Comparison of ENCODE assay signal across 11 cellular contexts in the genomic region with DNA sequence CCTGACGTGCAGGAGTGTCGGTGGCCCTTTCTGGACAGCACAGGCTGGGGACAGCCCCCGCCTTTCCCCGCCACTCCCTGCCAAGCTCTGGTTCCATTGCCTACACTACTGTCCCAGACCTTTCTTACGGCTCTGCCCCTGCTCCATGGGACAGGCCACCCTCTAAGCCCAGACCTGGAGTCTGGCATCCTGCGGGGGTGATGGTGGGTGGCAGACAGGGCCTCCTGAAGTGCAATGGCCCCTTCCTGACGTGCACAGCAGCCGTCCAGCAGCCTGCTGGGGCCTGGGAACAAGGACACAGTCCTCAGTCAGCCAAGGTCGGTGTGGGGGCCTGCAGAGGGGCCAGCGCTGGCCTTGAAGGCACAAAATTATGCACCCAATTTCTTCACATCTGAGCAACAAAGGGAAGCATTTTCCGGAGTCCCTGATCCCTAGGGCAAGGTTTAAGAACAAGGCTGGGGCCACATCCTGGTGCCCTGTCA.
A peak's percentile ranks its signal among the peaks of the same experiment; 100 is the strongest.
DNase-seq lines count a peak whose midpoint lies in the region; TF ChIP-seq lines count a peak whose summit lies in the region.
"Had no signal": no experiment of that assay in that cellular context is flagged by ENCODE, and none has a peak within 500 bp of the region (broad histone marks: within the 10 kb centered on the region; RNA-seq: fewer than 3 reads in every experiment).

No MANE protein-coding gene starts in this region.

- CTCF ChIA-PET in activated naive CD4-positive, alpha-beta T cell treated with anti-CD3 and anti-CD28 coated beads for 36 hours (lab: Charles Lee) = no interaction called here

- peaks cover 0 to 5% of the 10 kb centered on the region in 2 donors for H3K4me1 ChIP-seq in breast epithelium
- peaks cover 13 to 17% of the 10 kb centered on the region in 2 donors for H3K4me1 ChIP-seq in mucosa of rectum (ENCODE audit: control insufficient read depth in 2 of 2, insufficient read depth in 2 of 2, low read length in 2 of 2)
- peaks cover 0 to 42% (median 36%) of the 10 kb centered on the region in 4 donors for H3K4me1 ChIP-seq in tibial artery

- H3K36me3 Mint-ChIP-seq in activated naive CD4-positive, alpha-beta T cell treated with anti-CD3 and anti-CD28 coated beads for 36 hours (ENCODE audit: low read depth) = peaks cover 1% of the 10 kb centered on the region
- no peaks in the 10 kb centered on the region for H3K36me3 Mint-ChIP-seq in progenitor cell of endocrine pancreas (ENCODE audit: insufficient read depth)
- H3K36me3 Mint-ChIP-seq: activated naive CD8-positive, alpha-beta T cell had no signal

- no peak for TF ChIP-seq POLR2A in breast epithelium (IDR thresholded peaks at IDR 0.05)

- TF ChIP-seq CTCF in breast epithelium (IDR thresholded peaks at IDR 0.05) (no peak), tibial artery (IDR thresholded peaks at IDR 0.05) (no peak), progenitor cell of endocrine pancreas (IDR thresholded peaks at IDR 0.05; ENCODE audit: unreplicated experiment) (no peak)

- no peak overlapping the region for H3K4me3 Mint-ChIP-seq in activated naive CD4-positive, alpha-beta T cell treated with anti-CD3 and anti-CD28 coated beads for 36 hours
- H3K4me3 Mint-ChIP-seq in progenitor cell of endocrine pancreas (ENCODE audit: low read depth) = no peak overlapping the region
- H3K4me3 Mint-ChIP-seq: activated naive CD8-positive, alpha-beta T cell; IgD-negative memory B cell had no signal

- no peak overlapping the region for H3K4me3 ChIP-seq in breast epithelium
- no peak overlapping the region for H3K4me3 ChIP-seq in mucosa of rectum (ENCODE audit: low read length in 2 of 2)
- no peak overlapping the region for H3K4me3 ChIP-seq in tibial artery

- H3K9me3 Mint-ChIP-seq in activated naive CD4-positive, alpha-beta T cell treated with anti-CD3 and anti-CD28 coated beads for 36 hours = no peaks in the 10 kb centered on the region
- H3K9me3 Mint-ChIP-seq in progenitor cell of endocrine pancreas (ENCODE audit: low read depth) = peaks cover 7% of the 10 kb centered on the region

- peak overlapping the region in 1 of 2 donors; percentile 70 for H3K9ac ChIP-seq in mucosa of rectum (ENCODE audit: low read depth in 1 of 2, low read length in 2 of 2)

- H3K27me3 ChIP-seq in breast epithelium (no peaks in the 10 kb centered on the region), mucosa of rectum (ENCODE audit: control insufficient read depth in 2 of 2, insufficient read depth in 2 of 2, low read length in 2 of 2) (no peaks in the 10 kb centered on the region), tibial artery (no peaks in the 10 kb centered on the region)

- intact Hi-C loops in activated naive CD4-positive, alpha-beta T cell treated with anti-CD3 and anti-CD28 coated beads for 36 hours (cut with micrococcal nuclease) = no loop called here
- intact Hi-C loops in breast epithelium (cut with DNase I; ENCODE audit: low total_unique reads) (loop anchor here (10.0 kb wide), 1 partner anchor 65 kb away; no protein-coding TSS in a partner anchor), tibial artery (cut with DNase I; ENCODE audit: low total_unique reads) (loop anchor here (5.0 to 10.0 kb wide), 3 partner anchors 72 to 465 kb away; partner anchors contain the start of gene CDKN1C)

- H3K9me3 ChIP-seq in breast epithelium (no peaks in the 10 kb centered on the region), mucosa of rectum (ENCODE audit: control insufficient read depth in 2 of 2, low read length in 2 of 2) (no peaks in the 10 kb centered on the region), tibial artery (no peaks in the 10 kb centered on the region)

- no peaks in the 10 kb centered on the region for H3K27me3 Mint-ChIP-seq in activated naive CD4-positive, alpha-beta T cell treated with anti-CD3 and anti-CD28 coated beads for 36 hours (ENCODE audit: low read depth)
- H3K27me3 Mint-ChIP-seq in progenitor cell of endocrine pancreas = no peaks in the 10 kb centered on the region
- H3K27me3 Mint-ChIP-seq: activated naive CD8-positive, alpha-beta T cell; IgD-negative memory B cell had no signal

- DNase-seq in activated naive CD4-positive, alpha-beta T cell treated with anti-CD3 and anti-CD28 coated beads for 36 hours = peak; percentile 1
- DNase-seq in activated naive CD4-positive, alpha-beta T cell treated with anti-CD3 and anti-CD28 coated beads, Interleukin-2, amount 50 U/mL, for 16 hours = no peak
- DNase-seq in breast epithelium (ENCODE audit: low spot score in 2 of 2) (no peak), tibial artery (no peak), progenitor cell of endocrine pancreas (ENCODE audit: low spot score, unreplicated experiment) (no peak), NCI-H2196 (lab: John Stamatoyannopoulos, UW; ENCODE audit: unreplicated experiment) (no peak), NCI-H2107 treated with DMSO at 0.1 percent for 48 hours (lab: John Stamatoyannopoulos, UW; ENCODE audit: unreplicated experiment) (no peak)
- DNase-seq: NCI-H2029 treated with DMSO at 0.1 percent for 48 hours had no signal

- peaks cover 2% of the 10 kb centered on the region for H3K4me1 Mint-ChIP-seq in activated naive CD4-positive, alpha-beta T cell treated with anti-CD3 and anti-CD28 coated beads for 36 hours (ENCODE audit: low read depth)
- peaks cover 21% of the 10 kb centered on the region for H3K4me1 Mint-ChIP-seq in progenitor cell of endocrine pancreas (ENCODE audit: low read depth)

- no peaks in the 10 kb centered on the region for H3K36me3 ChIP-seq in breast epithelium
- H3K36me3 ChIP-seq in mucosa of rectum (ENCODE audit: control insufficient read depth in 2 of 2, insufficient read depth in 2 of 2, low read length in 2 of 2) = no peaks in the 10 kb centered on the region
- H3K36me3 ChIP-seq in tibial artery = no peaks in the 10 kb centered on the region

- H3K27ac Mint-ChIP-seq in activated naive CD4-positive, alpha-beta T cell treated with anti-CD3 and anti-CD28 coated beads for 36 hours = no peak overlapping the region
- H3K27ac Mint-ChIP-seq in progenitor cell of endocrine pancreas = no peak overlapping the region
- H3K27ac Mint-ChIP-seq: activated naive CD8-positive, alpha-beta T cell had no signal

- H3K27ac ChIP-seq in breast epithelium (peak overlapping the region; percentile 76 to 77), mucosa of rectum (ENCODE audit: low read depth in 2 of 2, low read length in 2 of 2) (peak overlapping the region; percentile 90 to 93), tibial artery (peak overlapping the region; percentile 74 to 86)
